8 cellular contexts compared by ENCODE assay signal in genomic region chr2:170818294-170819104, GRCh38. TPM values are rescaled to one million over a fixed set of nuclear protein-coding genes. Genes with fewer than 3 reads are reported as not detected.
DNase-seq lines count a peak whose midpoint lies in the region; ATAC-seq and TF ChIP-seq lines count a peak whose summit lies in the region.

No MANE protein-coding gene starts in this region.

- WGBS in mesenchymal stem cell: under 1% methylated on average over 49 of the region's 60 CpGs

- no peak for TF ChIP-seq CTCF in GM23338 (conservative IDR thresholded peaks at IDR 0.05; ENCODE audit: low read depth in 2 of 2)
- no peak for TF ChIP-seq CTCF in ascending aorta (IDR thresholded peaks at IDR 0.05)

- no peaks in the 10 kb centered on the region for H3K36me3 ChIP-seq in GM23338 (ENCODE audit: insufficient read depth)
- H3K36me3 ChIP-seq in ascending aorta: no peaks in the 10 kb centered on the region
- no peaks in the 10 kb centered on the region for H3K36me3 ChIP-seq in mesenchymal stem cell (ENCODE audit: control insufficient read depth in 1 of 2, insufficient read depth in 2 of 2, low read depth in 1 of 2, low read length in 2 of 2)

- peaks cover 99% of the 10 kb centered on the region for H3K27me3 Mint-ChIP-seq in GM23338 (ENCODE audit: insufficient read depth, low read depth, poor library complexity)

- no peak overlapping the region for H3K27ac Mint-ChIP-seq in GM23338

- peaks cover 10% of the 10 kb centered on the region; the same call in 1 of the 2 replicates for H4K20me1 ChIP-seq in GM23338 (replicated peaks; ENCODE audit: insufficient read depth)

- H3K18ac ChIP-seq in mesenchymal stem cell (ENCODE audit: low read depth in 1 of 2, low read length in 2 of 2): no peak overlapping the region

- no peaks in the 10 kb centered on the region; the same call in 2 of the 3 replicates for H3K36me3 Mint-ChIP-seq in GM23338 (ENCODE audit: low read depth)

- H2AK5ac ChIP-seq in mesenchymal stem cell (ENCODE audit: low read length, severe bottlenecking): no peak overlapping the region

- H2BK5ac ChIP-seq in mesenchymal stem cell (ENCODE audit: low read depth, low read length, poor library complexity, severe bottlenecking): no peak overlapping the region

- H3F3A ChIP-seq in GM23338 (replicated peaks; ENCODE audit: low read depth): peaks cover 21% of the 10 kb centered on the region

- no peak overlapping the region for H4K91ac ChIP-seq in mesenchymal stem cell (ENCODE audit: low read length)

- no peak overlapping the region for H3K9ac ChIP-seq in mesenchymal stem cell (ENCODE audit: low read length)

- no peak overlapping the region for H3K4ac ChIP-seq in mesenchymal stem cell (ENCODE audit: low read depth in 1 of 2, low read length in 2 of 2)

- H2BK120ac ChIP-seq in mesenchymal stem cell (ENCODE audit: low read depth, low read length): no peak overlapping the region

- ATAC-seq in GM23338 (peak; percentile 5), HG03521 (IDR thresholded peaks at IDR 0.05; ENCODE audit: unreplicated experiment) (no peak)

- no peak overlapping the region for H3K27ac ChIP-seq in GM23338 (ENCODE audit: low read depth)
- H3K27ac ChIP-seq in ascending aorta: peak overlapping the region in 1 of 2 donors; percentile 90
- H3K27ac ChIP-seq in mesenchymal stem cell (ENCODE audit: low read length, poor library complexity, severe bottlenecking): no peak overlapping the region

- peaks cover 64% of the 10 kb centered on the region for H3K4me1 Mint-ChIP-seq in GM23338

- H2AFZ ChIP-seq in GM23338 (peak overlapping the region; percentile 96), mesenchymal stem cell (ENCODE audit: low read depth, low read length) (no peak overlapping the region)

- peak; percentile 59 for DNase-seq in 8988T
- peak; percentile 65 for DNase-seq in GM23338 (ENCODE audit: low spot score)
- DNase-seq in ascending aorta (ENCODE audit: low spot score in 2 of 2): no peak
- no peak for DNase-seq in mesenchymal stem cell
- DNase-seq in NCI-H2029 treated with DMSO at 0.1 percent for 48 hours (lab: John Stamatoyannopoulos, UW): no peak
- DNase-seq in cerebellar nuclear complex (lab: John Stamatoyannopoulos, UW): no peak
- no peak for DNase-seq in NCI-H146 treated with DMSO at 0.1 percent for 48 hours (lab: John Stamatoyannopoulos, UW; ENCODE audit: unreplicated experiment)

- H4K8ac ChIP-seq in mesenchymal stem cell (ENCODE audit: low read length): no peak overlapping the region

- H3K4me3 Mint-ChIP-seq in GM23338: peak overlapping the region; percentile 77

- H3K9me3 ChIP-seq in ascending aorta (no peaks in the 10 kb centered on the region), mesenchymal stem cell (ENCODE audit: control insufficient read depth, low read length) (no peaks in the 10 kb centered on the region)

- no peak overlapping the region for H3K14ac ChIP-seq in mesenchymal stem cell (ENCODE audit: low read length in 2 of 2)

- H3K79me1 ChIP-seq in mesenchymal stem cell (replicated peaks; ENCODE audit: low read length, poor library complexity, severe bottlenecking): no peaks in the 10 kb centered on the region

- no peaks in the 10 kb centered on the region for H3K9me2 ChIP-seq in GM23338 (ENCODE audit: insufficient read depth)

- peak overlapping the region; percentile 63 for H3K4me3 ChIP-seq in GM23338
- H3K4me3 ChIP-seq in ascending aorta: peak overlapping the region; percentile 54 to 69
- peak overlapping the region in 1 of 2 experiments; percentile 12 for H3K4me3 ChIP-seq in mesenchymal stem cell (ENCODE audit: insufficient read depth in 1 of 2, low read depth in 1 of 2, low read length in 2 of 2)

- H3K79me2 ChIP-seq in GM23338 (replicated peaks; ENCODE audit: insufficient read depth): no peaks in the 10 kb centered on the region

- peaks cover 100% of the 10 kb centered on the region for H3K27me3 ChIP-seq in GM23338 (ENCODE audit: insufficient read depth)
- H3K27me3 ChIP-seq in ascending aorta: peaks cover 2% of the 10 kb centered on the region
- peaks cover 97 to 99% of the 10 kb centered on the region in 2 experiments for H3K27me3 ChIP-seq in mesenchymal stem cell (ENCODE audit: control insufficient read depth in 1 of 2, insufficient read depth in 1 of 2, low read length in 2 of 2)

- intact Hi-C loops in ascending aorta (cut with DNase I): no loop called here

- H2BK12ac ChIP-seq in mesenchymal stem cell (ENCODE audit: low read length in 2 of 2): no peak overlapping the region

- H3K4me2 ChIP-seq in GM23338 (peak overlapping the region; percentile 97), mesenchymal stem cell (ENCODE audit: low read length, poor library complexity, severe bottlenecking) (peak overlapping the region; percentile 82)

- H3K9me3 Mint-ChIP-seq in GM23338: peaks cover 3% of the 10 kb centered on the region; the same call in 2 of the 3 replicates

- H2BK15ac ChIP-seq in mesenchymal stem cell (ENCODE audit: low read depth, poor library complexity, severe bottlenecking): no peak overlapping the region

- H3K23ac ChIP-seq in mesenchymal stem cell (ENCODE audit: low read length in 2 of 2): peak overlapping the region in 1 of 2 experiments; percentile 53

- H3K4me1 ChIP-seq in GM23338 (ENCODE audit: insufficient read depth) (peaks cover 65% of the 10 kb centered on the region), ascending aorta (peaks cover 26 to 45% of the 10 kb centered on the region in 2 donors), mesenchymal stem cell (ENCODE audit: control insufficient read depth, insufficient read depth, low read depth, low read length) (peaks cover 41% of the 10 kb centered on the region)

TF ChIP-seq in GM23338, 12 proteins besides CTCF, POLR2A, EP300 and RAD21:
- peak; percentile 82 for TF ChIP-seq EZH2phosphoT487 (IDR thresholded peaks at IDR 0.05; ENCODE audit: unreplicated experiment)
- no peak for TF ChIP-seq POLR2AphosphoS5 (IDR thresholded peaks at IDR 0.05; ENCODE audit: low read depth)
- no peak for TF ChIP-seq REST (IDR thresholded peaks at IDR 0.05; ENCODE audit: unreplicated experiment)
- peak; percentile 54 for TF ChIP-seq EZH2 (IDR thresholded peaks at IDR 0.05; ENCODE audit: low read depth, unreplicated experiment)

RNA-seq across cellular contexts. Expression of gene GAD1, which starts 1.8 kb away (rescaled TPM):
- total RNA-seq in GM23338 (2014; rRNA removed; shearing (Covaris generic)): 0.17 and 0.47 TPM in 2 replicates
- polyA plus RNA-seq in GM23338 (2016; fragmentation: Nextera tagmentation; extraction: Ambion mirVana): 0.34 TPM in 1 of 2 replicates, not detected in the other
- total RNA-seq in ascending aorta: 0.96 TPM
- not detected for polyA plus RNA-seq in mesenchymal stem cell (2013, experiment 1 of 2)
- polyA plus RNA-seq in mesenchymal stem cell (2013, experiment 2 of 2): not detected

RNA-seq across cellular contexts. Expression of gene ERICH2, which starts 48.3 kb away (rescaled TPM):
- total RNA-seq in GM23338 (2014; rRNA removed; shearing (Covaris generic)): 2.1 TPM in 1 of 2 replicates, not detected in the other
- 3.2 and 3.5 TPM in 2 replicates for polyA plus RNA-seq in GM23338 (2016; fragmentation: Nextera tagmentation; extraction: Ambion mirVana)
- total RNA-seq in ascending aorta: not detected
- polyA plus RNA-seq in mesenchymal stem cell (2013, experiment 1 of 2): 0.28 TPM
- polyA plus RNA-seq in mesenchymal stem cell (2013, experiment 2 of 2): not detected

Comparison
In these comparisons a context has a peak if more than half of its experiments do, and no peak if none do; other contexts are left out.
1. DNase-seq: peak in 8988T (single experiment) and GM23338 (single experiment); none in ascending aorta (0 of 2), mesenchymal stem cell (single experiment), NCI-H2029 treated with DMSO at 0.1 percent for 48 hours (single experiment), cerebellar nuclear complex (0 of 2) and NCI-H146 treated with DMSO at 0.1 percent for 48 hours (single experiment).